20 cellular contexts compared by ENCODE assay signal in the genomic region with DNA sequence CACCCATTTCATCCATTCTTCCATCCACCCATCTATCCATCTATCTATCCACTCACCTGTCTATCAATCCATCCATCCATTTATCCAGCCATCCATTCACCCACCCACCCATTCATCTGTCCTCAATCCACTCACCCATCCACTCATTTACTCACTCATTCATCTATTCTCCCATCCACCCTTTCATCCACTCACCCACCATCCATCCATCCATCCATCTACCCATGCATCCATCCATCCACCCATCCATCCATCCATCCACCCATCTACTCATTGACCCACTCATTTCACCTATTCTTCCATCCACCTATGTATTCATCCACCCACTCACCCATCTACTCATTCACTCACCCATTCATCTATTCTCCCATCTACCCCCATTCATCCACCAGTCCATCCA. TPM values are rescaled to one million over a fixed set of nuclear protein-coding genes. Genes with fewer than 3 reads are reported as not detected.
DNase-seq lines count a peak whose midpoint lies in the region; ATAC-seq, FAIRE-seq and TF ChIP-seq lines count a peak whose summit lies in the region.
"Had no signal": no experiment of that assay in that cellular context is flagged by ENCODE, and none has a peak within 500 bp of the region (broad histone marks: within the 10 kb centered on the region; RNA-seq: fewer than 3 reads in every experiment).

No MANE protein-coding gene starts in this region.

- H3K4me3 ChIP-seq in HepG2 (replicated peaks in 1 of 3; ENCODE audit: insufficient read depth in 1 of 3, low read depth in 2 of 3, low read length in 3 of 3) (no peak overlapping the region), right lobe of liver (no peak overlapping the region), uterus (no peak overlapping the region), Caco-2 (ENCODE audit: low read depth, low read length) (no peak overlapping the region)
- H3K4me3 ChIP-seq: lung, upper lobe of left lung had no signal

- H3K4me3 Mint-ChIP-seq in activated CD8-positive, alpha-beta T cell treated with anti-CD3 and anti-CD28 coated beads, Interleukin-2, amount 10 ng/mL, durations not matched to agents 7 days and 5 days, result no peak overlapping the region
- H3K4me3 Mint-ChIP-seq in endothelial cell (ENCODE audit: unreplicated experiment), result peak overlapping the region; percentile 45
- no peak overlapping the region for H3K4me3 Mint-ChIP-seq in Caco-2 (ENCODE audit: unreplicated experiment)

- no peak overlapping the region for H3K9ac ChIP-seq in HepG2 (ENCODE audit: insufficient read depth, low read depth, low read length)
- H3K9ac ChIP-seq: SK-N-SH had no signal

- H3K4me2 ChIP-seq in HepG2 (ENCODE audit: low read depth, low read length), result no peak overlapping the region
- H3K4me2 ChIP-seq: SK-N-SH had no signal

- no peak for TF ChIP-seq RAD21 in HepG2 (CRISPR knock-in tag; IDR thresholded peaks at IDR 0.05)

- POLR2A ChIA-PET in HepG2 (lab: Yijun Ruan, JAX), result no interaction called here
- POLR2A ChIA-PET in activated CD8-positive, alpha-beta T cell treated with anti-CD3 and anti-CD28 coated beads, Interleukin-2, amount 10 ng/mL, durations not matched to agents 7 days and 5 days (lab: Charles Lee), result interaction anchor here (0.6 kb wide), 1 partner anchor 42 kb away, joined by 4 read pairs; no protein-coding TSS in a partner anchor
- POLR2A ChIA-PET in Caco-2 (lab: Charles Lee), result no interaction called here

- no peaks in the 10 kb centered on the region for H4K20me1 ChIP-seq in HepG2 (ENCODE audit: insufficient read depth, low read length)

- no peaks in the 10 kb centered on the region for H3K27me3 Mint-ChIP-seq in activated CD8-positive, alpha-beta T cell treated with anti-CD3 and anti-CD28 coated beads, Interleukin-2, amount 10 ng/mL, durations not matched to agents 7 days and 5 days (ENCODE audit: low read depth)
- H3K27me3 Mint-ChIP-seq in endothelial cell (ENCODE audit: unreplicated experiment), result peaks cover 17% of the 10 kb centered on the region
- no peaks in the 10 kb centered on the region for H3K27me3 Mint-ChIP-seq in Caco-2 (ENCODE audit: insufficient read depth, unreplicated experiment)

- peaks cover 48% of the 10 kb centered on the region for H3K36me3 Mint-ChIP-seq in activated CD8-positive, alpha-beta T cell treated with anti-CD3 and anti-CD28 coated beads, Interleukin-2, amount 10 ng/mL, durations not matched to agents 7 days and 5 days (ENCODE audit: low read depth)
- H3K36me3 Mint-ChIP-seq in endothelial cell (ENCODE audit: low read depth, unreplicated experiment) (peaks cover 10% of the 10 kb centered on the region), Caco-2 (ENCODE audit: insufficient read depth, unreplicated experiment) (no peaks in the 10 kb centered on the region)

- CTCF ChIA-PET in HepG2 (lab: Yijun Ruan, JAX; ENCODE audit: low intra/inter-chr PET ratio, low total read pairs), result no interaction called here
- CTCF ChIA-PET in activated CD8-positive, alpha-beta T cell treated with anti-CD3 and anti-CD28 coated beads, Interleukin-2, amount 10 ng/mL, durations not matched to agents 7 days and 5 days (lab: Charles Lee), result interaction anchor here (2.3 to 7.1 kb wide), 2 partner anchors 16 to 17 kb away, joined by 11 to 65 read pairs; no protein-coding TSS in a partner anchor
- CTCF ChIA-PET in Caco-2 (lab: Charles Lee), result interaction anchor here (1.2 kb wide), 2 partner anchors 11 to 18 kb away, joined by 5 read pairs; no protein-coding TSS in a partner anchor

- no peak for TF ChIP-seq POLR2A in HepG2 (IDR thresholded peaks at IDR 0.05; ENCODE audit: insufficient read depth in 1 of 2, low read depth in 2 of 2, low read length in 2 of 2)
- no peak for TF ChIP-seq POLR2A in right lobe of liver (IDR thresholded peaks at IDR 0.05)
- TF ChIP-seq POLR2A in uterus (IDR thresholded peaks at IDR 0.05), result no peak

- H3K9me3 ChIP-seq in HepG2 (ENCODE audit: low read length), result no peaks in the 10 kb centered on the region
- no peaks in the 10 kb centered on the region for H3K9me3 ChIP-seq in right lobe of liver
- H3K9me3 ChIP-seq in uterus, result no peaks in the 10 kb centered on the region
- no peaks in the 10 kb centered on the region for H3K9me3 ChIP-seq in Caco-2
- H3K9me3 ChIP-seq: SK-N-SH, upper lobe of left lung had no signal

- peaks cover 81% of the 10 kb centered on the region for H3K4me1 Mint-ChIP-seq in activated CD8-positive, alpha-beta T cell treated with anti-CD3 and anti-CD28 coated beads, Interleukin-2, amount 10 ng/mL, durations not matched to agents 7 days and 5 days (ENCODE audit: low read depth)
- H3K4me1 Mint-ChIP-seq in endothelial cell (ENCODE audit: unreplicated experiment), result peaks cover 35% of the 10 kb centered on the region
- H3K4me1 Mint-ChIP-seq in Caco-2 (ENCODE audit: low read depth, unreplicated experiment), result peaks cover 31% of the 10 kb centered on the region

- no peak overlapping the region for H3K27ac ChIP-seq in HepG2 (ENCODE audit: extremely low read length, insufficient read depth, low read length)
- peak overlapping the region in 1 of 3 donors; percentile 14 for H3K27ac ChIP-seq in right lobe of liver
- H3K27ac ChIP-seq in uterus, result peak overlapping the region; percentile 95 to 98

- FAIRE-seq in HepG2 (lab: Jason Lieb, UNC), result no peak
- FAIRE-seq: colon, islet of Langerhans had no signal

- in situ Hi-C loops in HepG2 (cut with HindIII; ENCODE audit: extremely low pct_ligation_motif_present, low pct_unique_long_range_greater_than_20kb), result no loop called here

- TF ChIP-seq CTCF in HepG2 (CRISPR knock-in tag; IDR thresholded peaks at IDR 0.05) (no peak), right lobe of liver (IDR thresholded peaks at IDR 0.05) (no peak), endothelial cell (IDR thresholded peaks at IDR 0.05; ENCODE audit: unreplicated experiment) (no peak), uterus (IDR thresholded peaks at IDR 0.05) (no peak), Caco-2 (IDR thresholded peaks at IDR 0.05; ENCODE audit: insufficient read depth in 1 of 2, low read depth in 1 of 2, low read length in 1 of 2, severe bottlenecking in 1 of 2, unreplicated experiment in 1 of 2) (no peak)

- BruUV-seq in HepG2 (replicated peaks; lab: Mats Ljungman, UMichigan) (no TSS peak), Caco-2 (replicated peaks; lab: Mats Ljungman, UMichigan) (no TSS peak)

- H3K9me3 Mint-ChIP-seq in activated CD8-positive, alpha-beta T cell treated with anti-CD3 and anti-CD28 coated beads, Interleukin-2, amount 10 ng/mL, durations not matched to agents 7 days and 5 days (ENCODE audit: insufficient read depth), result peaks cover 4% of the 10 kb centered on the region
- no peaks in the 10 kb centered on the region for H3K9me3 Mint-ChIP-seq in endothelial cell (ENCODE audit: unreplicated experiment)
- no peaks in the 10 kb centered on the region for H3K9me3 Mint-ChIP-seq in Caco-2 (ENCODE audit: unreplicated experiment)

- H3K4me1 ChIP-seq in HepG2 (ENCODE audit: insufficient read depth, low read length) (peaks cover 41% of the 10 kb centered on the region), right lobe of liver (no peaks in the 10 kb centered on the region), uterus (peaks cover 3 to 25% of the 10 kb centered on the region in 2 donors), Caco-2 (peaks cover 26% of the 10 kb centered on the region)

- H2AFZ ChIP-seq in HepG2 (ENCODE audit: low read length), result no peak overlapping the region

- ATAC-seq in HepG2, result no peak
- ATAC-seq in right lobe of liver, result no peak
- no peak for ATAC-seq in activated CD8-positive, alpha-beta T cell treated with anti-CD3 and anti-CD28 coated beads, Interleukin-2, amount 10 ng/mL, durations not matched to agents 7 days and 5 days

- H3K27me3 ChIP-seq in HepG2 (ENCODE audit: control insufficient read depth in 1 of 2, insufficient read depth in 2 of 2, low read length in 2 of 2) (no peaks in the 10 kb centered on the region; a peak in 3 of 5 replicates), right lobe of liver (no peaks in the 10 kb centered on the region), uterus (no peaks in the 10 kb centered on the region), Caco-2 (replicated peaks; ENCODE audit: control insufficient read depth, insufficient read depth, low read length) (no peaks in the 10 kb centered on the region)
- H3K27me3 ChIP-seq: upper lobe of left lung had no signal

- H3K27ac Mint-ChIP-seq in activated CD8-positive, alpha-beta T cell treated with anti-CD3 and anti-CD28 coated beads, Interleukin-2, amount 10 ng/mL, durations not matched to agents 7 days and 5 days, result peak overlapping the region; percentile 96
- H3K27ac Mint-ChIP-seq in endothelial cell (ENCODE audit: unreplicated experiment), result no peak overlapping the region
- no peak overlapping the region for H3K27ac Mint-ChIP-seq in Caco-2 (ENCODE audit: unreplicated experiment)

- intact Hi-C loops in HepG2 (cut with micrococcal nuclease; ENCODE audit: unreplicated experiment), result no loop called here
- intact Hi-C loops in right lobe of liver (cut with DNase I), result no loop called here
- intact Hi-C loops in uterus (cut with DNase I; ENCODE audit: low total_unique reads), result no loop called here
- intact Hi-C loops in Caco-2 (cut with micrococcal nuclease; ENCODE audit: unreplicated experiment), result no loop called here

- DNase-seq in HepG2 (ENCODE audit: low spot score), result no peak
- DNase-seq in right lobe of liver, result no peak
- no peak for DNase-seq in activated CD8-positive, alpha-beta T cell treated with anti-CD3 and anti-CD28 coated beads, Interleukin-2, amount 10 ng/mL, durations not matched to agents 7 days and 5 days
- no peak for DNase-seq in endothelial cell (ENCODE audit: low spot score)
- no peak for DNase-seq in uterus
- DNase-seq in DMS153 treated with DMSO at 0.1 percent for 48 hours (lab: John Stamatoyannopoulos, UW; ENCODE audit: unreplicated experiment), result no peak
- DNase-seq in Caco-2, result no peak
- DNase-seq in GF-D8 (lab: John Stamatoyannopoulos, UW), result no peak
- DNase-seq: activated gamma-delta T cell, COR-L47, EL, NCI-H1048, NCI-H2029, NCI-H446 treated with DMSO at 0.1 percent for 48 hours, retina, SK-N-SH, upper lobe of left lung had no signal

- H3K36me3 ChIP-seq in HepG2 (replicated peaks in 1 of 2; ENCODE audit: control insufficient read depth in 1 of 2, insufficient read depth in 2 of 2, low read length in 2 of 2) (no peaks in the 10 kb centered on the region), right lobe of liver (no peaks in the 10 kb centered on the region), uterus (no peaks in the 10 kb centered on the region), Caco-2 (ENCODE audit: control insufficient read depth, insufficient read depth, low read length) (no peaks in the 10 kb centered on the region)
- H3K36me3 ChIP-seq: upper lobe of left lung had no signal

- no peak for TF ChIP-seq EP300 in HepG2 (IDR thresholded peaks at IDR 0.05; ENCODE audit: low read depth in 2 of 2, low read length in 2 of 2)
- no peak for TF ChIP-seq EP300 in HepG2 (CRISPR knock-in tag; IDR thresholded peaks at IDR 0.05; ENCODE audit: borderline replicate concordance)

- no peaks in the 10 kb centered on the region for H3K79me2 ChIP-seq in HepG2 (ENCODE audit: insufficient read depth, low read length)

RNA-seq across cellular contexts. Expression of a gene that starts 24.2 kb away (rescaled TPM):
- not detected in 2 replicates for total RNA-seq in HepG2 (2016; rRNA removed; fragmentation: Illumina TruSeq; extraction: Trizol)
- total RNA-seq in HepG2 (2016; cell fraction: cytosol; rRNA removed; fragmentation: Illumina TruSeq; extraction: Trizol; ENCODE audit: low read depth), result not detected in 2 replicates
- not detected in 2 replicates for total RNA-seq in HepG2 (2016; cell fraction: insoluble cytoplasmic fraction; rRNA removed; fragmentation: Illumina TruSeq; extraction: Trizol)
- total RNA-seq in HepG2 (2016; cell fraction: membrane; rRNA removed; fragmentation: Illumina TruSeq; extraction: Trizol), result not detected in 2 replicates
- not detected in 2 replicates for total RNA-seq in HepG2 (2016; cell fraction: nucleus; rRNA removed; fragmentation: Illumina TruSeq; extraction: Trizol)
- not detected in 2 replicates for polyA plus RNA-seq in HepG2 (2011; rRNA removed)
- not detected in 2 replicates for polyA plus RNA-seq in HepG2 (2011; cell fraction: cytosol; rRNA removed)
- not detected in 2 replicates for polyA plus RNA-seq in HepG2 (2011; cell fraction: nucleus; rRNA removed)
- polyA plus RNA-seq in HepG2 (2012), result not detected in 2 replicates
- not detected in 2 replicates for polyA plus RNA-seq in HepG2 (2016; cell fraction: cytosol; fragmentation: Illumina TruSeq; extraction: Trizol; ENCODE audit: low read depth)
- polyA plus RNA-seq in HepG2 (2016; cell fraction: insoluble cytoplasmic fraction; fragmentation: Illumina TruSeq; extraction: Trizol; ENCODE audit: low read depth), result not detected in 2 replicates
- not detected in 2 replicates for polyA plus RNA-seq in HepG2 (2016; cell fraction: membrane; fragmentation: Illumina TruSeq; extraction: Trizol; ENCODE audit: low read depth)
- not detected in 2 replicates for polyA plus RNA-seq in HepG2 (2016; cell fraction: nucleus; fragmentation: Illumina TruSeq; extraction: Trizol; ENCODE audit: insufficient read depth, low read depth)
- polyA minus RNA-seq in HepG2 (2011; rRNA and poly(A)+ RNA removed; ENCODE audit: low replicate concordance), result not detected in 2 replicates
- polyA minus RNA-seq in HepG2 (2011; cell fraction: cytosol; rRNA and poly(A)+ RNA removed), result not detected in 2 replicates
- polyA minus RNA-seq in HepG2 (2011; cell fraction: nucleus; rRNA and poly(A)+ RNA removed), result not detected in 2 replicates
- 10 to 100 TPM in 5 of 6 experiments, 1 to 10 TPM in 1; 9.0 to 30.5 (median 13.7) TPM for total RNA-seq in right lobe of liver
- 1 to 10 TPM; 1.9 to 2.5 TPM for total RNA-seq in activated CD8-positive, alpha-beta T cell treated with anti-CD3 and anti-CD28 coated beads, Interleukin-2, amount 10 ng/mL, durations not matched to agents 7 days and 5 days
- 12.2 TPM for total RNA-seq in endothelial cell (ENCODE audit: unreplicated experiment)
- total RNA-seq in uterus, result 100 to 1,000 TPM in 3 of 4 donors, 10 to 100 TPM in 1; 64.7 to 460 (median 140) TPM
- total RNA-seq in Caco-2 (2022), result 1.9 and 2.7 TPM in 2 replicates
